Comparison of ENCODE assay signal across 8 cellular contexts in the genomic region with DNA sequence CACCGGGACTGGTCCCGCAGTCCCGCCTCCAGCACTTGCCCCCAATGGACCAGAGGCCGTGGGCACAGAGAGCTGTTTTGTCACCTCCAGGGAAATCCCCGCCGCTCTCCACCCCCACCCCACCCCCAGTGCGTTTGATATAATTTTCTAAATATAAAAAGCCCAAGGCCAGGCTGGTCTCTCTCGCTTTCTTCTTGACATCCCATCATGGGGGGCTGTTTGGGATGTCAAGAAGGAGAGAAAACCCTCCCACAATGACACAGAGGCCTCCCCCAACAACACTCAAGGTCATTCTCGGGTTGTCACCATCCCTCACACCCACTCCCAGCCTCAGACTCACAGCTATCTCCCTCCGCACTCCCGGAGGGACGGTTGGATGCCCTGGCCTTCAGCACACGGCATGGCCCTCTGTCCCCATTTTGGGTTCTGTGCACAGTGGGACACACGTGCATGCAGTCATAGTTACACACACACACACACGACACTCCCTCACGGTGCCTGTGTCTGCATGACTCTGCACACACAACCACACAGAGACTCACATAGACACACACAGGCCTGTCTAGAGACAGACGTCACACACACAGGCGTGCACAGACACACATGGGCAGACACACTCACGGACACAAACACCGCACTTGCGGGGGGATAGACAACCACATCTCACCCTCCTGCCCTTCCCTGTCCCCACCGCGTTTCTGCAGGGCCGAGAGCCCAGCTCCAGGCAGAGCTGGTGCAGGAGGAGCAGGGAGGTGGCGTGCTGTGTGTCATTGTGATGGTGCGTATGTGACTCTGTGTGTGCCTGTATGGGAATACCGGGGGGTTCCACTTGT. TPM values are rescaled to one million over a fixed set of nuclear protein-coding genes. Genes with fewer than 3 reads are reported as not detected.
DNase-seq lines count a peak whose midpoint lies in the region; ATAC-seq and TF ChIP-seq lines count a peak whose summit lies in the region.

No MANE protein-coding gene starts in this region.

- peak overlapping the region; percentile 71 to 80 for H3K27ac Mint-ChIP-seq in T-cell

- peaks cover 61% of the 10 kb centered on the region for H3K4me1 ChIP-seq in BLaER1
- H3K4me1 ChIP-seq in parathyroid adenoma, result peaks cover 13% of the 10 kb centered on the region

- H3K9ac ChIP-seq in BLaER1 (no peak overlapping the region), parathyroid adenoma (no peak overlapping the region)

- no peaks in the 10 kb centered on the region for H3K36me3 Mint-ChIP-seq in T-cell

- H3K27me3 ChIP-seq in BLaER1 (no peaks in the 10 kb centered on the region; the same call in 1 of the 2 replicates), parathyroid adenoma (ENCODE audit: control insufficient read depth, insufficient read depth, low read length) (no peaks in the 10 kb centered on the region)

- peaks cover 38% of the 10 kb centered on the region for H4K20me1 ChIP-seq in BLaER1

- ATAC-seq in T-cell (replicated peaks in 1 of 4) (no peak), esophagus mucosa (peak; percentile 7), HG02885 (IDR thresholded peaks at IDR 0.05; ENCODE audit: poor library complexity, unreplicated experiment) (no peak)

- H3K36me3 ChIP-seq in BLaER1, result no peaks in the 10 kb centered on the region
- H3K36me3 ChIP-seq in parathyroid adenoma (ENCODE audit: control insufficient read depth, insufficient read depth, low read length), result no peaks in the 10 kb centered on the region

- POLR2A ChIA-PET in T-cell (lab: Charles Lee), result interaction anchor here in 1 of 2 donors (0.6 to 0.8 kb wide), 2 partner anchors 85 to 767 kb away, joined by 3 read pairs; no protein-coding TSS in a partner anchor

- CTCF ChIA-PET in T-cell (lab: Charles Lee), result no interaction called here

- no peak overlapping the region for H2AFZ ChIP-seq in parathyroid adenoma

- H3K4me3 ChIP-seq in BLaER1 (peak overlapping the region; percentile 83), parathyroid adenoma (ENCODE audit: low read depth, low read length) (peak overlapping the region; percentile 66)

- H3K79me2 ChIP-seq in parathyroid adenoma, result peaks cover 7% of the 10 kb centered on the region

- 0 out of 2 replicates have a peak overlapping the region, but pooled peaks have one; percentile 92 for H3K27ac ChIP-seq in BLaER1
- peak overlapping the region; percentile 78 for H3K27ac ChIP-seq in parathyroid adenoma

- no peak for TF ChIP-seq CTCF in parathyroid adenoma (IDR thresholded peaks at IDR 0.05)

- peak overlapping the region; percentile 84 to 87 (median 84) for H3K4me3 Mint-ChIP-seq in T-cell

- peaks cover 0 to 6% of the 10 kb centered on the region in 2 donors for H3K27me3 Mint-ChIP-seq in T-cell

- H3K9me3 ChIP-seq in BLaER1, result no peaks in the 10 kb centered on the region
- no peaks in the 10 kb centered on the region for H3K9me3 ChIP-seq in parathyroid adenoma (ENCODE audit: control insufficient read depth, low read length)

- H3K4me2 ChIP-seq in BLaER1 (peak overlapping the region; percentile 85), parathyroid adenoma (ENCODE audit: low read length) (peak overlapping the region; percentile 31)

- H3K4me1 Mint-ChIP-seq in T-cell, result peaks cover 44 to 50% (median 46%) of the 10 kb centered on the region in 3 donors

- DNase-seq in T-cell (peak in 2 of 34 experiments; percentile 27 to 41), A172 (ENCODE audit: low spot score) (no peak), SW480 (ENCODE audit: low spot score) (no peak), GM03348 (ENCODE audit: low spot score) (no peak)

- no peaks in the 10 kb centered on the region for H3K9me3 Mint-ChIP-seq in T-cell

RNA-seq across cellular contexts. Expression of a gene that starts 4.8 kb away (rescaled TPM):
- total RNA-seq in T-cell, result 10 to 100 TPM; 27.1 to 41.7 (median 37.2) TPM
- total RNA-seq in esophagus mucosa, result 68.2 TPM
- total RNA-seq in A172 (2014; rRNA removed; shearing (Covaris generic)), result 26.2 and 32.5 TPM in 2 replicates
